ENCODE assay signal across 16 cellular contexts in the genomic region with DNA sequence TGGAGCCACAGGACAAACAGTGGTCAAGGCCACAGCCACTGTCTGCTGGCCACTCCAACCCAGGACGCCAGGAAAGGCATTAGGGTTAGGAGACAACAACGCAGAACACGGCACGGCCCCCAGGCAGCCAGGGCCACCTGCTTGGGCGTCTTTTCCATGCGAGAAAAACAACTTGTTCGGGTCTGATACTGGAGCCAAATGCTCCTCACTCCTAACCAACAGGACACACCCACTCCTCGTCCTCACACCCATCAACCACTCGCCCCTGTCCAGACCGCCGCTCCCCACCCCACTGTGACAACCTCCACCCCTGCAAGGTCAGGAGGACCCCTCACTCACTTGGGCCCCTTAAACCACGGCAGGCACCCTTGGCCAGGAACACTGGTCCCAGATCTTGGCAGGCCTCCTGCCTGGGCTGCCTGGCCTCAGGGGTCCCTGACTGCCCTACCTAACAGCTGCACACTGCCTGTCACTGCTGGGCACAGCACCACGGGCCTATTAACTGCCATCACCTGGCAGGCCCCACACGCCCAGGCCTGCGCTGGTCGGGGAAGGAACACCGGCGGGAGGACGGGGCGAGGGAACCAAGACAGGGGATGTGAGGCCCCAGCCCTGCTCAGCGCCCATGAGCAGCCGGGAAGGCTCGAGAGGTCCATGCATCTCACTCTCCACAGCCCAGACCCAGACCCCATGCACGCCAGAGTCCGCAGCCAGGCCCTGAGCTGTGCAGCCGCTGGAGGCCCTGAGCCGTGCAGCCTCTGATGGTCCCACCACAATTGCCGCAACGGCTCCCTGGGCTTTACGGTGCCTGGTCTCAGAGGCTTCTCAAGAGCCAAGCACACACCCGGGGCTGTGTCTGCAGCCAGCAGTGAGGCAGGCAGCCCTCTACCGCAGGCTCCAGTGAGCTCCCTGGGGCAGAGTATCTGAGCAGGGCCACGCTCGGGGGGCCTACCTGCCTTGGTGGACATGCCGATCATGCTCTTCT. TPM values are rescaled to one million over a fixed set of nuclear protein-coding genes. Genes with fewer than 3 reads are reported as not detected.
A peak's percentile ranks its signal among the peaks of the same experiment; 100 is the strongest.
DNase-seq lines count a peak whose midpoint lies in the region; ATAC-seq and TF ChIP-seq lines count a peak whose summit lies in the region.
"Had no signal": no experiment of that assay in that cellular context is flagged by ENCODE, and none has a peak within 500 bp of the region (broad histone marks: within the 10 kb centered on the region; RNA-seq: fewer than 3 reads in every experiment).

No MANE protein-coding gene starts in this region.

- peak overlapping the region; percentile 39 to 51 for H3K9ac ChIP-seq in colonic mucosa (ENCODE audit: low read depth in 2 of 2, low read length in 2 of 2)

- TF ChIP-seq CTCF in colonic mucosa (IDR thresholded peaks at IDR 0.05) (no peak), mucosa of descending colon (IDR thresholded peaks at IDR 0.05) (no peak), suprapubic skin (IDR thresholded peaks at IDR 0.05) (no peak)

- H3K9me3 ChIP-seq in colonic mucosa = no peaks in the 10 kb centered on the region
- no peaks in the 10 kb centered on the region for H3K9me3 ChIP-seq in mucosa of descending colon
- no peaks in the 10 kb centered on the region for H3K9me3 ChIP-seq in suprapubic skin

- ATAC-seq in mucosa of descending colon (peak; percentile 29), HG03439 (IDR thresholded peaks at IDR 0.05; ENCODE audit: unreplicated experiment) (no peak)

- H3K36me3 ChIP-seq in colonic mucosa (peaks cover 7% of the 10 kb centered on the region), mucosa of descending colon (ENCODE audit: low read depth) (peaks cover 7% of the 10 kb centered on the region), suprapubic skin (peaks cover 51% of the 10 kb centered on the region)

- H3K27ac ChIP-seq in colonic mucosa (no peak overlapping the region), suprapubic skin (peak overlapping the region; percentile 84)

- no peak for TF ChIP-seq POLR2A in suprapubic skin (IDR thresholded peaks at IDR 0.05)

- no peak overlapping the region for H3K4me3 ChIP-seq in colonic mucosa
- H3K4me3 ChIP-seq in mucosa of descending colon = no peak overlapping the region
- H3K4me3 ChIP-seq in suprapubic skin = no peak overlapping the region

- H3K27me3 ChIP-seq in colonic mucosa (no peaks in the 10 kb centered on the region), suprapubic skin (no peaks in the 10 kb centered on the region)

- intact Hi-C loops in colonic mucosa (cut with DNase I) = no loop called here
- intact Hi-C loops in mucosa of descending colon (cut with DNase I, micrococcal nuclease) = no loop called here

- peak; percentile 49 for DNase-seq in activated effector memory CD4-positive, alpha-beta T cell treated with anti-CD3 and anti-CD28 coated beads, Interleukin-2, amount 50 U/mL, for 16 hours
- DNase-seq in activated effector memory CD4-positive, alpha-beta T cell treated with Interleukin-2 at 50 U/mL for 16 hours = no peak
- DNase-seq in colonic mucosa = no peak
- DNase-seq in mucosa of descending colon = peak in 2 of 3 donors; percentile 33 to 34
- DNase-seq in suprapubic skin (ENCODE audit: low spot score in 2 of 2) = peak; percentile 52 to 76
- DNase-seq in NCI-H2227 treated with DMSO at 0.1 percent for 48 hours (lab: John Stamatoyannopoulos, UW) = no peak
- DNase-seq in NCI-H345 treated with DMSO at 0.1 percent for 48 hours (lab: John Stamatoyannopoulos, UW; ENCODE audit: unreplicated experiment) = no peak
- DNase-seq: activated CD4-positive, alpha-beta T cell treated with anti-CD3 and anti-CD28 coated beads for 1 hour; anterior cingulate cortex; GDM1; NCI-H1105; NCI-H446; retina; stimulated activated naive CD4-positive, alpha-beta T cell treated with Interleukin-2 at 50 U/mL for 16 hours had no signal

- H3K4me1 ChIP-seq in colonic mucosa (no peaks in the 10 kb centered on the region), mucosa of descending colon (ENCODE audit: low read depth) (peaks cover 7% of the 10 kb centered on the region), suprapubic skin (peaks cover 51% of the 10 kb centered on the region)

- TF ChIP-seq EP300 in suprapubic skin (IDR thresholded peaks at IDR 0.05) = no peak

- WGBS in suprapubic skin = 71% methylated on average over 30 of the region's 35 CpGs

RNA-seq across cellular contexts. Expression of gene CLPTM1L, which starts 13.8 kb away (rescaled TPM):
- 100 to 1,000 TPM in 1 of 2 donors, 10 to 100 TPM in 1; 80.1 to 138 TPM for total RNA-seq in colonic mucosa
- 100 to 1,000 TPM in 1 of 3 donors, 10 to 100 TPM in 2; 86.6 to 101 (median 97.6) TPM for total RNA-seq in mucosa of descending colon
- 100 to 1,000 TPM in 1 of 4 donors, 10 to 100 TPM in 3; 62.6 to 132 (median 93.5) TPM for total RNA-seq in suprapubic skin

RNA-seq across cellular contexts. Expression of gene TERT, which starts 36.3 kb away (rescaled TPM):
- 10 to 100 TPM in 1 of 2 donors, under 1 TPM in 1; 0.72 to 13.7 TPM for total RNA-seq in colonic mucosa
- total RNA-seq in mucosa of descending colon = 1 to 10 TPM; 2.1 to 5.0 (median 2.8) TPM
- not detected for total RNA-seq in suprapubic skin
- total RNA-seq: frontal cortex had no signal

Comparison
In these comparisons a context has a peak if more than half of its experiments do, and no peak if none do; other contexts are left out.
1. DNase-seq: peak in activated effector memory CD4-positive, alpha-beta T cell treated with anti-CD3 and anti-CD28 coated beads, Interleukin-2, amount 50 U/mL, for 16 hours (single experiment), mucosa of descending colon (2 of 3) and suprapubic skin (2 of 2); none in activated effector memory CD4-positive, alpha-beta T cell treated with Interleukin-2 at 50 U/mL for 16 hours (single experiment), colonic mucosa (single experiment), NCI-H2227 treated with DMSO at 0.1 percent for 48 hours (single experiment) and NCI-H345 treated with DMSO at 0.1 percent for 48 hours (single experiment).